Comparison of ENCODE assay signal across 9 cellular contexts in the genomic region with DNA sequence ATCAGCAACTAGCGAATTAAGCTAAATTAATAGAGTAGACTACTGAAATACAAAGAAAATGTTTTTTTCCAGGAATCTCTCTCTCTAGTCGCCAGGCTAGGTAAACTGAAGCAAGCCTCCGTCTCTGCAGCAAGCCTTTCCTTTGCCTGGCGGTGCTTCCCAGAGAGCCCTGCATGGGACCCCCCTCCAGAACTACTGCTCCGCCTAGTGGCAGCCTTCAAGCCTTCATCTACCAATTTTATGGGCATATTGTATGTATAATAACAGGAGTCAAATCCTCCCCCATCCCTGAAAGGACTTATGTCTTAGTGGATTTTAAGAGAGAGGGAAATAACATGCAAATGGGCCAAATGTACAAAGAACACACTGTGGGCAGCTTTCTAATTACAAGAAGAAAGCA.
DNase-seq lines count a peak whose midpoint lies in the region; ATAC-seq and TF ChIP-seq lines count a peak whose summit lies in the region.
"Had no signal": no experiment of that assay in that cellular context is flagged by ENCODE, and none has a peak within 500 bp of the region (broad histone marks: within the 10 kb centered on the region; RNA-seq: fewer than 3 reads in every experiment).

No MANE protein-coding gene starts in this region.

- no peaks in the 10 kb centered on the region for H3K27me3 ChIP-seq in aorta (ENCODE audit: control insufficient read depth in 1 of 2, insufficient read depth in 2 of 2, low read length in 1 of 2)

- peaks cover 12% of the 10 kb centered on the region for H3K36me3 Mint-ChIP-seq in nephron (ENCODE audit: low read depth)
- H3K36me3 Mint-ChIP-seq in activated CD4-positive, alpha-beta T cell treated with anti-CD3 and anti-CD28 coated beads, Interleukin-2, amount 10 ng/mL, durations not matched to agents 7 days and 5 days (ENCODE audit: low read depth), result no peaks in the 10 kb centered on the region
- no peaks in the 10 kb centered on the region for H3K36me3 Mint-ChIP-seq in activated CD4-positive, alpha-beta memory T cell treated with anti-CD3 and anti-CD28 coated beads, Interleukin-2, amount 10 ng/mL, durations not matched to agents 7 days and 5 days (ENCODE audit: low read depth)

- in situ Hi-C loops in astrocyte of the cerebellum (cut with HindIII; ENCODE audit: low sequenced_read_pairs), result no loop called here

- CTCF ChIA-PET in activated CD4-positive, alpha-beta T cell treated with anti-CD3 and anti-CD28 coated beads, Interleukin-2, amount 10 ng/mL, durations not matched to agents 7 days and 5 days (lab: Charles Lee), result no interaction called here
- CTCF ChIA-PET in activated CD4-positive, alpha-beta memory T cell treated with anti-CD3 and anti-CD28 coated beads, Interleukin-2, amount 10 ng/mL, durations not matched to agents 7 days and 5 days (lab: Charles Lee), result no interaction called here

- WGBS in aorta, 2 donors, result 87 to 93% methylated on average over 5 of the region's 5 CpGs

- H3K36me3 ChIP-seq in aorta (ENCODE audit: control insufficient read depth in 1 of 2, insufficient read depth in 2 of 2, low read length in 1 of 2), result no peaks in the 10 kb centered on the region

- H3K27me3 Mint-ChIP-seq in nephron (ENCODE audit: low read depth), result no peaks in the 10 kb centered on the region
- H3K27me3 Mint-ChIP-seq in activated CD4-positive, alpha-beta T cell treated with anti-CD3 and anti-CD28 coated beads, Interleukin-2, amount 10 ng/mL, durations not matched to agents 7 days and 5 days, result no peaks in the 10 kb centered on the region
- peaks cover 3% of the 10 kb centered on the region for H3K27me3 Mint-ChIP-seq in activated CD4-positive, alpha-beta memory T cell treated with anti-CD3 and anti-CD28 coated beads, Interleukin-2, amount 10 ng/mL, durations not matched to agents 7 days and 5 days

- no peak overlapping the region for H3K4me3 ChIP-seq in GM12865 (ENCODE audit: low read depth, low read length)
- H3K4me3 ChIP-seq in Jurkat, Clone E6-1 (ENCODE audit: low read length), result no peak overlapping the region
- H3K4me3 ChIP-seq in astrocyte of the cerebellum (ENCODE audit: low read depth, low read length), result no peak overlapping the region
- no peak overlapping the region for H3K4me3 ChIP-seq in aorta (ENCODE audit: low read length in 2 of 2)

- peak overlapping the region in 2 of 3 experiments; percentile 37 to 53 for H3K27ac Mint-ChIP-seq in nephron
- no peak overlapping the region for H3K27ac Mint-ChIP-seq in activated CD4-positive, alpha-beta T cell treated with anti-CD3 and anti-CD28 coated beads, Interleukin-2, amount 10 ng/mL, durations not matched to agents 7 days and 5 days
- H3K27ac Mint-ChIP-seq in activated CD4-positive, alpha-beta memory T cell treated with anti-CD3 and anti-CD28 coated beads, Interleukin-2, amount 10 ng/mL, durations not matched to agents 7 days and 5 days, result no peak overlapping the region

- no peak overlapping the region for H3K4me3 Mint-ChIP-seq in nephron
- H3K4me3 Mint-ChIP-seq in activated CD4-positive, alpha-beta T cell treated with anti-CD3 and anti-CD28 coated beads, Interleukin-2, amount 10 ng/mL, durations not matched to agents 7 days and 5 days, result no peak overlapping the region
- no peak overlapping the region for H3K4me3 Mint-ChIP-seq in activated CD4-positive, alpha-beta memory T cell treated with anti-CD3 and anti-CD28 coated beads, Interleukin-2, amount 10 ng/mL, durations not matched to agents 7 days and 5 days

- no peak overlapping the region for H3K27ac ChIP-seq in aorta (ENCODE audit: low read depth in 1 of 2, low read length in 2 of 2)

- H3K9me3 ChIP-seq in aorta (ENCODE audit: control insufficient read depth, low read length), result no peaks in the 10 kb centered on the region

- H3K4me1 Mint-ChIP-seq in nephron, result peaks cover 23% of the 10 kb centered on the region
- H3K4me1 Mint-ChIP-seq in activated CD4-positive, alpha-beta T cell treated with anti-CD3 and anti-CD28 coated beads, Interleukin-2, amount 10 ng/mL, durations not matched to agents 7 days and 5 days, result no peaks in the 10 kb centered on the region
- H3K4me1 Mint-ChIP-seq in activated CD4-positive, alpha-beta memory T cell treated with anti-CD3 and anti-CD28 coated beads, Interleukin-2, amount 10 ng/mL, durations not matched to agents 7 days and 5 days, result no peaks in the 10 kb centered on the region

- peaks cover 4 to 12% of the 10 kb centered on the region in 2 donors for H3K4me1 ChIP-seq in aorta (ENCODE audit: control insufficient read depth in 1 of 2, insufficient read depth in 2 of 2, low read length in 2 of 2)

- TF ChIP-seq CTCF in GM12865 (IDR thresholded peaks at IDR 0.05; ENCODE audit: insufficient read depth, low read depth, low read length, missing control alignments), result peak; percentile 79
- TF ChIP-seq CTCF in astrocyte of the cerebellum (IDR thresholded peaks at IDR 0.05; ENCODE audit: low read depth, low read length, missing control alignments), result peak; percentile 44
- peak; percentile 41 to 63 (median 48) for TF ChIP-seq CTCF in nephron (IDR thresholded peaks at IDR 0.05; ENCODE audit: unreplicated experiment in 3 of 3)

- no peak for ATAC-seq in aorta (ENCODE audit: low FRiP score)

- POLR2A ChIA-PET in activated CD4-positive, alpha-beta T cell treated with anti-CD3 and anti-CD28 coated beads, Interleukin-2, amount 10 ng/mL, durations not matched to agents 7 days and 5 days (lab: Charles Lee), result no interaction called here
- POLR2A ChIA-PET in activated CD4-positive, alpha-beta memory T cell treated with anti-CD3 and anti-CD28 coated beads, Interleukin-2, amount 10 ng/mL, durations not matched to agents 7 days and 5 days (lab: Charles Lee), result no interaction called here

- H3K9me3 Mint-ChIP-seq in nephron, result no peaks in the 10 kb centered on the region
- H3K9me3 Mint-ChIP-seq in activated CD4-positive, alpha-beta T cell treated with anti-CD3 and anti-CD28 coated beads, Interleukin-2, amount 10 ng/mL, durations not matched to agents 7 days and 5 days, result no peaks in the 10 kb centered on the region
- no peaks in the 10 kb centered on the region for H3K9me3 Mint-ChIP-seq in activated CD4-positive, alpha-beta memory T cell treated with anti-CD3 and anti-CD28 coated beads, Interleukin-2, amount 10 ng/mL, durations not matched to agents 7 days and 5 days

- DNase-seq in GM12865 (ENCODE audit: low read depth) (peak; percentile 69), astrocyte of the cerebellum (ENCODE audit: low read depth) (no peak), aorta (no peak), NCI-H1105 (lab: John Stamatoyannopoulos, UW) (no peak)
- peak; percentile 38 for DNase-seq in Jurkat, Clone E6-1 (ENCODE audit: low read depth, low spot score)
- no peak for DNase-seq in activated CD4-positive, alpha-beta T cell treated with anti-CD3 and anti-CD28 coated beads, Interleukin-2, amount 10 ng/mL, durations not matched to agents 7 days and 5 days
- DNase-seq in activated CD4-positive, alpha-beta memory T cell treated with anti-CD3 and anti-CD28 coated beads, Interleukin-2, amount 10 ng/mL, durations not matched to agents 7 days and 5 days, result no peak
- DNase-seq: NCI-H1694 treated with DMSO at 0.1 percent for 48 hours had no signal

- intact Hi-C loops in aorta (cut with DNase I), result no loop called here

Comparison
In these comparisons a context has a peak if more than half of its experiments do, and no peak if none do; other contexts are left out.
1. DNase-seq: peak in GM12865 (single experiment) and Jurkat, Clone E6-1 (single experiment); none in astrocyte of the cerebellum (single experiment), aorta (0 of 2), activated CD4-positive, alpha-beta T cell treated with anti-CD3 and anti-CD28 coated beads, Interleukin-2, amount 10 ng/mL, durations not matched to agents 7 days and 5 days (single experiment), NCI-H1105 (single experiment) and activated CD4-positive, alpha-beta memory T cell treated with anti-CD3 and anti-CD28 coated beads, Interleukin-2, amount 10 ng/mL, durations not matched to agents 7 days and 5 days (single experiment).
2. H3K27ac Mint-ChIP-seq: peak in nephron (2 of 3); none in activated CD4-positive, alpha-beta T cell treated with anti-CD3 and anti-CD28 coated beads, Interleukin-2, amount 10 ng/mL, durations not matched to agents 7 days and 5 days (single experiment) and activated CD4-positive, alpha-beta memory T cell treated with anti-CD3 and anti-CD28 coated beads, Interleukin-2, amount 10 ng/mL, durations not matched to agents 7 days and 5 days (single experiment).
3. Peak in every context shown above with its lines, with median percentiles within 50 percentile points of each other: CTCF ChIP-seq.